ENCODE assay signal across 9 cellular contexts in the genomic region with DNA sequence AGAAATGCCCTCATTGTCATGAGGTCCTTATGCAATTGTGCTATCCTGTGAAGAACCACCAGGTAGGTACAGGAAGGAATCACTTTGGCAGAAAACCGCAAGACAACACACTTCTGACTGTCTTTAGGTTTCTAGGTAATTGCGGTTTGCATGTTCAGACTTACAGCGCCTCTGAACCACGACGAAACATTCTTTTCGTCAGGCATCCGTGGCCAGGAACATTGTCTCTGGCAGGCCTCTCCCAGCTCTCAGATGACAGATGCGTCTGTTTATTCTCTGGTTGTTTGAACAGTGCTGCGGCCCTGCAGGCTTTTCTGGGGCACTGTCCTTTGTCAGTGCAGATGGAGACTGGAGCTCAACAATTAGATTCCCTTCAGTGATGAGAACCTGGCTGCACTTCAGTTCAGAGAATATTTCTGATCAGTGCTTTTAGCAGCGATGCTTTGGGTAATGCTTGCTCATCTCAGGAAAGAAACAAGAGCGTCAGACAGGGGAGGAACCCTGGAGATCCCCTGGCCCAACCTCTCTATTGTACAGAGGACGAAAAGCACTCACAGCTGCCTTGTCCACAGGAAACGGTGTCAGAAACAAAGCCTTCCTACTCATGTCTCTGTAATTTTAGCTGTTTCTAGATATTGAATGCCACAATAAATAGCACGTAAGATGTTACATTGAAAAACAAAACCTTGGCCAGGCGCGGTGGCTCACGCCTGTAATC.
DNase-seq lines count a peak whose midpoint lies in the region; ATAC-seq and TF ChIP-seq lines count a peak whose summit lies in the region.
"Had no signal": no experiment of that assay in that cellular context is flagged by ENCODE, and none has a peak within 500 bp of the region (broad histone marks: within the 10 kb centered on the region; RNA-seq: fewer than 3 reads in every experiment).

No MANE protein-coding gene starts in this region.

- H3K9ac ChIP-seq in PC-3 (ENCODE audit: low read length) (no peak overlapping the region), smooth muscle cell (ENCODE audit: low read depth) (peak overlapping the region; percentile 46)

- no TSS peak for BruUV-seq in PC-3 (replicated peaks; lab: Mats Ljungman, UMichigan)

- no peaks in the 10 kb centered on the region for H3K27me3 Mint-ChIP-seq in chondrocyte (ENCODE audit: low read depth)

- H3K36me3 Mint-ChIP-seq in chondrocyte (ENCODE audit: low read depth) = no peaks in the 10 kb centered on the region

- H3K4me2 ChIP-seq in PC-3 (ENCODE audit: low read length) (no peak overlapping the region), smooth muscle cell (peak overlapping the region; percentile 44)

- no peak overlapping the region for H3K27ac Mint-ChIP-seq in chondrocyte (ENCODE audit: unreplicated experiment)
- H3K27ac Mint-ChIP-seq: stimulated activated naive CD8-positive, alpha-beta T cell treated with anti-CD3 and anti-CD28 coated beads, Interleukin-15, amount 100 ng/mL, for 72 hours had no signal

- H3K4me1 ChIP-seq in PC-3 (ENCODE audit: insufficient read depth, low read length) = peaks cover 7% of the 10 kb centered on the region; the same call in 1 of the 2 replicates
- H3K4me1 ChIP-seq in cardiac muscle cell (ENCODE audit: low read depth) = peaks cover 41% of the 10 kb centered on the region
- H3K4me1 ChIP-seq in smooth muscle cell (ENCODE audit: low read depth) = peaks cover 11% of the 10 kb centered on the region

- CTCF ChIA-PET in PC-3 (lab: Charles Lee) = interaction anchor here (0.6 kb wide), 1 partner anchor 61 kb away, joined by 3 read pairs; no protein-coding TSS in a partner anchor

- no peaks in the 10 kb centered on the region for H3K36me3 ChIP-seq in PC-3 (ENCODE audit: low read depth, low read length)
- no peaks in the 10 kb centered on the region for H3K36me3 ChIP-seq in cardiac muscle cell
- H3K36me3 ChIP-seq in smooth muscle cell (ENCODE audit: low read depth) = no peaks in the 10 kb centered on the region

- H3K27me3 ChIP-seq in PC-3 (ENCODE audit: low read length) (no peaks in the 10 kb centered on the region), cardiac muscle cell (no peaks in the 10 kb centered on the region), smooth muscle cell (ENCODE audit: low read depth) (no peaks in the 10 kb centered on the region)

- H3K9me3 ChIP-seq in PC-3 (ENCODE audit: low read length) = no peaks in the 10 kb centered on the region
- no peaks in the 10 kb centered on the region for H3K9me3 ChIP-seq in cardiac muscle cell (ENCODE audit: low read depth)
- no peaks in the 10 kb centered on the region for H3K9me3 ChIP-seq in smooth muscle cell (replicated peaks; ENCODE audit: low read depth)

- POLR2A ChIA-PET in PC-3 (lab: Charles Lee; ENCODE audit: unreplicated experiment) = interaction anchor here (0.6 kb wide), 1 partner anchor 244 kb away, joined by 4 read pairs; no protein-coding TSS in a partner anchor

- WGBS in smooth muscle cell (ENCODE audit: low lambda C conversion rate) = 32% methylated on average over 17 of the region's 17 CpGs

- TF ChIP-seq CTCF in PC-3 (conservative IDR thresholded peaks at IDR 0.05; ENCODE audit: low read depth, low read length) (no peak), cardiac muscle cell (IDR thresholded peaks at IDR 0.05; ENCODE audit: low read depth, low read length) (no peak), smooth muscle cell (IDR thresholded peaks at IDR 0.05; ENCODE audit: borderline replicate concordance, insufficient read depth, poor library complexity, severe bottlenecking) (no peak), chondrocyte (IDR thresholded peaks at IDR 0.05) (no peak)

- ATAC-seq in HG03442 (IDR thresholded peaks at IDR 0.05; ENCODE audit: unreplicated experiment) = peak; percentile 80
- peak; percentile 91 for ATAC-seq in PC-3
- ATAC-seq in left lobe of liver = no peak
- ATAC-seq in HG02884 (IDR thresholded peaks at IDR 0.05; ENCODE audit: unreplicated experiment) = no peak
- ATAC-seq: stimulated activated naive CD8-positive, alpha-beta T cell treated with anti-CD3 and anti-CD28 coated beads, Interleukin-15, amount 100 ng/mL, for 72 hours had no signal

- peak; percentile 34 for DNase-seq in PC-3
- DNase-seq in cardiac muscle cell (ENCODE audit: low read depth in 1 of 2, low spot score in 1 of 2) = peak in 1 of 2 donors; percentile 91
- DNase-seq in smooth muscle cell (lab: John Stamatoyannopoulos, UW; ENCODE audit: unreplicated experiment) = no peak
- DNase-seq in left lobe of liver (ENCODE audit: low spot score) = no peak
- no peak for DNase-seq in RKO (ENCODE audit: low spot score)
- no peak for DNase-seq in chondrocyte (ENCODE audit: low spot score)
- DNase-seq: stimulated activated naive CD8-positive, alpha-beta T cell treated with anti-CD3 and anti-CD28 coated beads, Interleukin-15, amount 100 ng/mL, for 72 hours had no signal

- peaks cover 5% of the 10 kb centered on the region for H3K9me3 Mint-ChIP-seq in chondrocyte (ENCODE audit: low read depth)

- H2AFZ ChIP-seq in PC-3 (ENCODE audit: low read length) (peak overlapping the region; percentile 15; the same call in 1 of the 2 replicates), smooth muscle cell (ENCODE audit: low read depth) (peak overlapping the region; percentile 42)

- H3F3A ChIP-seq in PC-3 (ENCODE audit: low read length, unreplicated experiment) (no peaks in the 10 kb centered on the region), smooth muscle cell (ENCODE audit: low read depth) (peaks cover 2% of the 10 kb centered on the region)

- H3K4me3 ChIP-seq in PC-3 (ENCODE audit: low read length) (no peak overlapping the region), cardiac muscle cell (no peak overlapping the region), smooth muscle cell (no peak overlapping the region)

- H3K4me1 Mint-ChIP-seq in chondrocyte (ENCODE audit: low read depth) = no peaks in the 10 kb centered on the region
- H3K4me1 Mint-ChIP-seq: stimulated activated naive CD8-positive, alpha-beta T cell treated with anti-CD3 and anti-CD28 coated beads, Interleukin-15, amount 100 ng/mL, for 72 hours had no signal

- intact Hi-C loops in PC-3 (cut with micrococcal nuclease) = no loop called here

- no peak overlapping the region for H3K4me3 Mint-ChIP-seq in chondrocyte (ENCODE audit: unreplicated experiment)
- H3K4me3 Mint-ChIP-seq: stimulated activated naive CD8-positive, alpha-beta T cell treated with anti-CD3 and anti-CD28 coated beads, Interleukin-15, amount 100 ng/mL, for 72 hours had no signal

- H3K79me2 ChIP-seq in PC-3 (ENCODE audit: low read length) (no peaks in the 10 kb centered on the region), smooth muscle cell (ENCODE audit: low read depth) (no peaks in the 10 kb centered on the region)

- H4K20me1 ChIP-seq in PC-3 (ENCODE audit: low read length) (no peaks in the 10 kb centered on the region), smooth muscle cell (ENCODE audit: low read depth) (no peaks in the 10 kb centered on the region)

- no peaks in the 10 kb centered on the region for H3K9me2 ChIP-seq in PC-3 (replicated peaks; ENCODE audit: low read length)

- H3K27ac ChIP-seq in PC-3 (ENCODE audit: low read length) (no peak overlapping the region), cardiac muscle cell (peak overlapping the region; percentile 86), smooth muscle cell (ENCODE audit: low read depth) (peak overlapping the region; percentile 79)

Comparison
In these comparisons a context has a peak if more than half of its experiments do, and no peak if none do; other contexts are left out.
1. ATAC-seq: peak in HG03442 (single experiment) and PC-3 (single experiment); none in left lobe of liver (single experiment) and HG02884 (single experiment).